ENCODE assay signal across 8 cellular contexts in genomic region chr4:7194251-7195137, GRCh38. TPM values are rescaled to one million over a fixed set of nuclear protein-coding genes. Genes with fewer than 3 reads are reported as not detected.
DNase-seq lines count a peak whose midpoint lies in the region; ATAC-seq, FAIRE-seq and TF ChIP-seq lines count a peak whose summit lies in the region.

No MANE protein-coding gene starts in this region.

- H3K27me3 Mint-ChIP-seq in Calu3 (ENCODE audit: unreplicated experiment) (peaks cover 75% of the 10 kb centered on the region), astrocyte (ENCODE audit: low read depth, unreplicated experiment) (peaks cover 22% of the 10 kb centered on the region)
- H3K27me3 Mint-ChIP-seq in activated T-helper 2 cell treated with anti-CD3 and anti-CD28 coated beads, Interferon-gamma antibody, Interleukin-2, Interleukin-4, amounts not matched to agents 10 μg/mL and 5 μg/mL and 100 μg/mL, durations not matched to agents 14 hours and 24 hours and 36 hours (ENCODE audit: low read depth): peaks cover 44% of the 10 kb centered on the region

- H3K27ac ChIP-seq in MM.1S (ENCODE audit: low read length): no peak overlapping the region
- H3K27ac ChIP-seq in astrocyte (ENCODE audit: low read depth, low read length): no peak overlapping the region
- H3K27ac ChIP-seq in right lobe of liver: no peak overlapping the region
- H3K27ac ChIP-seq in upper lobe of right lung: no peak overlapping the region

- H3K36me3 Mint-ChIP-seq in Calu3 (ENCODE audit: insufficient read depth, unreplicated experiment) (no peaks in the 10 kb centered on the region), astrocyte (ENCODE audit: low read depth, unreplicated experiment) (peaks cover 3% of the 10 kb centered on the region)
- H3K36me3 Mint-ChIP-seq in activated T-helper 2 cell treated with anti-CD3 and anti-CD28 coated beads, Interferon-gamma antibody, Interleukin-2, Interleukin-4, amounts not matched to agents 10 μg/mL and 5 μg/mL and 100 μg/mL, durations not matched to agents 14 hours and 24 hours and 36 hours (ENCODE audit: low read depth): no peaks in the 10 kb centered on the region

- 52% methylated on average over 3 of the region's 6 CpGs for WGBS in right lobe of liver (ENCODE audit: insufficient coverage, low coverage, low lambda C conversion rate, missing lambda C conversion rate)

- H3K4me3 ChIP-seq in MM.1S (ENCODE audit: low read length) (no peak overlapping the region), astrocyte (ENCODE audit: insufficient read depth, low read depth, low read length) (peak overlapping the region; percentile 79), right lobe of liver (no peak overlapping the region), upper lobe of right lung (no peak overlapping the region)

- H3K27me3 ChIP-seq in MM.1S (replicated peaks; ENCODE audit: insufficient read depth, low read length) (peaks cover 80% of the 10 kb centered on the region), astrocyte (ENCODE audit: insufficient read depth, low read length) (peaks cover 8% of the 10 kb centered on the region), right lobe of liver (no peaks in the 10 kb centered on the region), upper lobe of right lung (peaks cover 43% of the 10 kb centered on the region)

- no peak overlapping the region for H3K9ac ChIP-seq in MM.1S (ENCODE audit: low read length)
- peak overlapping the region; percentile 81 for H3K9ac ChIP-seq in astrocyte (ENCODE audit: low read length)

- H3K79me2 ChIP-seq in MM.1S (ENCODE audit: low read length) (no peaks in the 10 kb centered on the region), astrocyte (ENCODE audit: insufficient read depth, low read length) (peaks cover 51% of the 10 kb centered on the region)

- H4K20me1 ChIP-seq in MM.1S (ENCODE audit: insufficient read depth, low read length): no peaks in the 10 kb centered on the region
- peaks cover 30% of the 10 kb centered on the region for H4K20me1 ChIP-seq in astrocyte (ENCODE audit: insufficient read depth, low read length)

- no peak for TF ChIP-seq CTCF in Calu3 (IDR thresholded peaks at IDR 0.05; ENCODE audit: unreplicated experiment)
- peak; percentile 18; the same call in 1 of the 2 replicates for TF ChIP-seq CTCF in MM.1S (IDR thresholded peaks at IDR 0.05; ENCODE audit: low read length)
- TF ChIP-seq CTCF in astrocyte (IDR thresholded peaks at IDR 0.05; ENCODE audit: insufficient read depth, low read depth, low read length): peak; percentile 35
- TF ChIP-seq CTCF in right lobe of liver (IDR thresholded peaks at IDR 0.05): peak; percentile 32 to 57 (median 50)
- TF ChIP-seq CTCF in upper lobe of right lung (IDR thresholded peaks at IDR 0.05): peak; percentile 53

- peak; percentile 26 to 66 (median 52) for ATAC-seq in right lobe of liver
- ATAC-seq in upper lobe of right lung: peak; percentile 77

- H3K4me1 Mint-ChIP-seq in Calu3 (ENCODE audit: low read depth, unreplicated experiment): no peaks in the 10 kb centered on the region
- peaks cover 44% of the 10 kb centered on the region for H3K4me1 Mint-ChIP-seq in astrocyte (ENCODE audit: low read depth, unreplicated experiment)
- no peaks in the 10 kb centered on the region for H3K4me1 Mint-ChIP-seq in activated T-helper 2 cell treated with anti-CD3 and anti-CD28 coated beads, Interferon-gamma antibody, Interleukin-2, Interleukin-4, amounts not matched to agents 10 μg/mL and 5 μg/mL and 100 μg/mL, durations not matched to agents 14 hours and 24 hours and 36 hours (ENCODE audit: low read depth)

- H3K36me3 ChIP-seq in MM.1S (replicated peaks; ENCODE audit: insufficient read depth, low read length): no peaks in the 10 kb centered on the region
- H3K36me3 ChIP-seq in astrocyte (ENCODE audit: insufficient read depth, low read length): no peaks in the 10 kb centered on the region
- H3K36me3 ChIP-seq in right lobe of liver: no peaks in the 10 kb centered on the region
- H3K36me3 ChIP-seq in upper lobe of right lung: no peaks in the 10 kb centered on the region

- H2AFZ ChIP-seq in MM.1S (ENCODE audit: low read length): no peak overlapping the region
- H2AFZ ChIP-seq in astrocyte (ENCODE audit: low read depth, low read length): no peak overlapping the region

- peak; percentile 55 for DNase-seq in Calu3
- no peak for DNase-seq in MM.1S
- DNase-seq in astrocyte (ENCODE audit: low read depth): no peak
- DNase-seq in right lobe of liver: peak in 2 of 3 donors; percentile 53 to 69
- peak; percentile 90 for DNase-seq in upper lobe of right lung
- DNase-seq in SHP77 treated with DMSO at 0.1 percent for 48 hours (lab: John Stamatoyannopoulos, UW): no peak
- no peak for DNase-seq in activated T-helper 2 cell treated with anti-CD3 and anti-CD28 coated beads, Interferon-gamma antibody, Interleukin-2, Interleukin-4, amounts not matched to agents 10 μg/mL and 5 μg/mL and 100 μg/mL, durations not matched to agents 14 hours and 24 hours and 36 hours (ENCODE audit: low spot score)
- DNase-seq in foreskin melanocyte: no peak

- no peaks in the 10 kb centered on the region for H3K9me3 ChIP-seq in MM.1S (replicated peaks; ENCODE audit: insufficient read depth, low read length)
- H3K9me3 ChIP-seq in astrocyte (ENCODE audit: insufficient read depth, low read depth, low read length): no peaks in the 10 kb centered on the region
- no peaks in the 10 kb centered on the region for H3K9me3 ChIP-seq in right lobe of liver
- H3K9me3 ChIP-seq in upper lobe of right lung: no peaks in the 10 kb centered on the region

- no peaks in the 10 kb centered on the region for H3F3A ChIP-seq in MM.1S (ENCODE audit: insufficient read depth, low read length)

- H3K4me3 Mint-ChIP-seq in Calu3 (ENCODE audit: low read depth, unreplicated experiment): no peak overlapping the region
- peak overlapping the region; percentile 87 for H3K4me3 Mint-ChIP-seq in astrocyte (ENCODE audit: unreplicated experiment)
- no peak overlapping the region for H3K4me3 Mint-ChIP-seq in activated T-helper 2 cell treated with anti-CD3 and anti-CD28 coated beads, Interferon-gamma antibody, Interleukin-2, Interleukin-4, amounts not matched to agents 10 μg/mL and 5 μg/mL and 100 μg/mL, durations not matched to agents 14 hours and 24 hours and 36 hours (ENCODE audit: low read depth)

- H3K9me2 ChIP-seq in MM.1S (replicated peaks; ENCODE audit: insufficient read depth, low read length): no peaks in the 10 kb centered on the region

- H3K4me2 ChIP-seq in MM.1S (ENCODE audit: low read depth, low read length): no peak overlapping the region
- peak overlapping the region; percentile 98 for H3K4me2 ChIP-seq in astrocyte (ENCODE audit: low read length)

- H3K27ac Mint-ChIP-seq in Calu3 (ENCODE audit: unreplicated experiment) (no peak overlapping the region), astrocyte (ENCODE audit: unreplicated experiment) (peak overlapping the region; percentile 58)
- H3K27ac Mint-ChIP-seq in activated T-helper 2 cell treated with anti-CD3 and anti-CD28 coated beads, Interferon-gamma antibody, Interleukin-2, Interleukin-4, amounts not matched to agents 10 μg/mL and 5 μg/mL and 100 μg/mL, durations not matched to agents 14 hours and 24 hours and 36 hours: no peak overlapping the region

- FAIRE-seq in astrocyte (lab: Jason Lieb, UNC): no peak

- TF ChIP-seq POLR2A in right lobe of liver (IDR thresholded peaks at IDR 0.05): no peak

- intact Hi-C loops in Calu3 (cut with micrococcal nuclease; ENCODE audit: unreplicated experiment) (loop anchor here (5.0 kb wide), 2 partner anchors 268 to 523 kb away; no protein-coding TSS in a partner anchor), right lobe of liver (cut with DNase I) (loop anchor here (5.0 to 10.0 kb wide), 3 partner anchors 103 to 600 kb away; no protein-coding TSS in a partner anchor), upper lobe of right lung (cut with DNase I) (loop anchor here (10.0 kb wide), 1 partner anchor 510 kb away; no protein-coding TSS in a partner anchor)
- intact Hi-C loops in activated T-helper 2 cell treated with anti-CD3 and anti-CD28 coated beads, Interferon-gamma antibody, Interleukin-2, Interleukin-4, amounts not matched to agents 10 μg/mL and 5 μg/mL and 100 μg/mL, durations not matched to agents 14 hours and 24 hours and 36 hours (cut with micrococcal nuclease): loop anchor here (5.0 kb wide), 4 partner anchors 143 to 608 kb away; no protein-coding TSS in a partner anchor

- no TSS peak for BruUV-seq in Calu3 (replicated peaks; lab: Mats Ljungman, UMichigan)

- CTCF ChIA-PET in Calu3 (lab: Charles Lee): interaction anchor here (0.9 kb wide), 1 partner anchor 102 kb away, joined by 3 read pairs; no protein-coding TSS in a partner anchor

- no peaks in the 10 kb centered on the region for H3K4me1 ChIP-seq in MM.1S (ENCODE audit: low read length)
- H3K4me1 ChIP-seq in astrocyte (ENCODE audit: insufficient read depth, low read length): peaks cover 48% of the 10 kb centered on the region
- peaks cover 0 to 14% (median 0%) of the 10 kb centered on the region in 4 donors for H3K4me1 ChIP-seq in right lobe of liver
- H3K4me1 ChIP-seq in upper lobe of right lung: peaks cover 4% of the 10 kb centered on the region

- no peaks in the 10 kb centered on the region for H3K9me3 Mint-ChIP-seq in Calu3 (ENCODE audit: low read depth, unreplicated experiment)
- peaks cover 2% of the 10 kb centered on the region for H3K9me3 Mint-ChIP-seq in astrocyte (ENCODE audit: unreplicated experiment)
- no peaks in the 10 kb centered on the region for H3K9me3 Mint-ChIP-seq in activated T-helper 2 cell treated with anti-CD3 and anti-CD28 coated beads, Interferon-gamma antibody, Interleukin-2, Interleukin-4, amounts not matched to agents 10 μg/mL and 5 μg/mL and 100 μg/mL, durations not matched to agents 14 hours and 24 hours and 36 hours

RNA-seq across cellular contexts. Expression of gene SORCS2, which starts 2.2 kb away (rescaled TPM):
- not detected in 2 replicates for total RNA-seq in Calu3 (2022)
- 13.8 and 25.7 TPM in 2 replicates for total RNA-seq in astrocyte
- total RNA-seq in right lobe of liver: 1 to 10 TPM in 5 of 6 experiments, under 1 TPM in 1; 0.18 to 6.2 (median 3.1) TPM
- 7.2 TPM for total RNA-seq in upper lobe of right lung
- 0.02 and 0.05 TPM in 2 replicates for total RNA-seq in activated T-helper 2 cell treated with anti-CD3 and anti-CD28 coated beads, Interferon-gamma antibody, Interleukin-2, Interleukin-4, amounts not matched to agents 10 μg/mL and 5 μg/mL and 100 μg/mL, durations not matched to agents 14 hours and 24 hours and 36 hours

Comparison
In these comparisons a context has a peak if more than half of its experiments do, and no peak if none do; other contexts are left out.
1. DNase-seq: peak in Calu3 (single experiment), right lobe of liver (2 of 3) and upper lobe of right lung (single experiment); none in MM.1S (single experiment), astrocyte (single experiment), SHP77 treated with DMSO at 0.1 percent for 48 hours (single experiment), activated T-helper 2 cell treated with anti-CD3 and anti-CD28 coated beads, Interferon-gamma antibody, Interleukin-2, Interleukin-4, amounts not matched to agents 10 μg/mL and 5 μg/mL and 100 μg/mL, durations not matched to agents 14 hours and 24 hours and 36 hours (single experiment) and foreskin melanocyte (single experiment).